10 cellular contexts compared by ENCODE assay signal in genomic region chr22:46935506-46936377, GRCh38.
DNase-seq lines count a peak whose midpoint lies in the region; ATAC-seq and TF ChIP-seq lines count a peak whose summit lies in the region.
"Had no signal": no experiment of that assay in that cellular context is flagged by ENCODE, and none has a peak within 500 bp of the region (broad histone marks: within the 10 kb centered on the region; RNA-seq: fewer than 3 reads in every experiment).

No MANE protein-coding gene starts in this region.

- no peak for ATAC-seq in HCT116
- peak in 3 of 4 donors; percentile 53 to 69 (median 66) for ATAC-seq in heart left ventricle
- ATAC-seq in GM18907 (IDR thresholded peaks at IDR 0.05; ENCODE audit: unreplicated experiment): no peak
- ATAC-seq in GM21367 (IDR thresholded peaks at IDR 0.05; ENCODE audit: unreplicated experiment): no peak

- H3K9me3 ChIP-seq in HCT116 (ENCODE audit: control insufficient read depth in 1 of 2, insufficient read depth in 1 of 2, low read depth in 1 of 2, low read length in 2 of 2) (no peaks in the 10 kb centered on the region), PC-9 (ENCODE audit: insufficient read depth, low read depth) (no peaks in the 10 kb centered on the region), heart left ventricle (no peaks in the 10 kb centered on the region)
- H3K9me3 ChIP-seq: SK-N-SH had no signal

- peaks cover 23% of the 10 kb centered on the region; the same call in 1 of the 2 replicates for H3F3A ChIP-seq in PC-9 (ENCODE audit: insufficient read depth, low read depth)

- peaks cover 28% of the 10 kb centered on the region for H3K4me1 Mint-ChIP-seq in osteocyte (ENCODE audit: unreplicated experiment)

- TF ChIP-seq POLR2A in HCT116 (IDR thresholded peaks at IDR 0.05; ENCODE audit: borderline replicate concordance, extremely low read depth, insufficient read depth, insufficient read length) (no peak), heart left ventricle (IDR thresholded peaks at IDR 0.05) (no peak)

- intact Hi-C loops in HCT116 (cut with micrococcal nuclease) (no loop called here), PC-9 (cut with micrococcal nuclease; ENCODE audit: unreplicated experiment) (no loop called here), heart left ventricle (cut with DNase I) (no loop called here)

- BruUV-seq in HCT116 (replicated peaks; lab: Mats Ljungman, UMichigan) (no TSS peak), PC-9 (replicated peaks; lab: Mats Ljungman, UMichigan) (no TSS peak)

- DNase-seq in HCT116 (ENCODE audit: low read depth, low spot score) (no peak), PC-9 (no peak), heart left ventricle (no peak), osteocyte (ENCODE audit: extremely low spot score, unreplicated experiment) (peak; percentile 73), NCI-H748 (lab: John Stamatoyannopoulos, UW; ENCODE audit: unreplicated experiment) (no peak), T-helper 1 cell (no peak)
- DNase-seq: activated effector memory CD4-positive, alpha-beta T cell treated with Interleukin-2 at 50 U/mL for 16 hours; SK-N-SH had no signal

- CTCF ChIA-PET in HCT116 (lab: Charles Lee) (no interaction called here), PC-9 (lab: Charles Lee) (no interaction called here)

- 76 to 88% (median 84%) methylated on average over 23 to 24 of the region's 24 CpGs for WGBS in heart left ventricle, 4 donors

- POLR2A ChIA-PET in HCT116 (lab: Charles Lee): no interaction called here
- POLR2A ChIA-PET in PC-9 (lab: Charles Lee; ENCODE audit: unreplicated experiment): no interaction called here

- H3K4me1 ChIP-seq in HCT116 (ENCODE audit: control insufficient read depth in 1 of 2, insufficient read depth in 2 of 2, low read length in 2 of 2) (peaks cover 18 to 36% of the 10 kb centered on the region in 2 experiments), PC-9 (replicated peaks; ENCODE audit: insufficient read depth) (peaks cover 22% of the 10 kb centered on the region), heart left ventricle (peaks cover 0 to 25% (median 0%) of the 10 kb centered on the region in 12 donors)

- H3K4me2 ChIP-seq in HCT116 (ENCODE audit: low read length) (peak overlapping the region; percentile 80), PC-9 (peak overlapping the region; percentile 41)

- RAD21 ChIA-PET in HCT116 (lab: Charles Lee; ENCODE audit: low non-redundant PET in 1 of 2, low total read pairs in 2 of 2, uncharacterized antibody in 2 of 2, unreplicated experiment in 2 of 2): no interaction called here

- H3K9me2 ChIP-seq in HCT116 (ENCODE audit: insufficient read depth): no peaks in the 10 kb centered on the region
- no peaks in the 10 kb centered on the region for H3K9me2 ChIP-seq in PC-9 (ENCODE audit: insufficient read depth)
- H3K9me2 ChIP-seq: SK-N-SH had no signal

- H3K79me2 ChIP-seq in HCT116 (ENCODE audit: insufficient read depth, low read length) (no peaks in the 10 kb centered on the region; the same call in 1 of the 2 replicates), PC-9 (ENCODE audit: low read depth) (peaks cover 19% of the 10 kb centered on the region; the same call in 1 of the 2 replicates)

- no peak for TF ChIP-seq RAD21 in HCT116 (IDR thresholded peaks at IDR 0.05; ENCODE audit: low read depth)

- peaks cover 9% of the 10 kb centered on the region for H3K36me3 Mint-ChIP-seq in osteocyte (ENCODE audit: unreplicated experiment)

- H3K9ac ChIP-seq in HCT116 (ENCODE audit: low read length): no peak overlapping the region
- H3K9ac ChIP-seq: SK-N-SH had no signal

- TF ChIP-seq CTCF in HCT116 (IDR thresholded peaks at IDR 0.05 in 2 of 3, conservative IDR thresholded peaks at IDR 0.05 in 1 of 3; ENCODE audit: borderline replicate concordance in 1 of 3, insufficient read depth in 1 of 3, low read depth in 2 of 3, low read length in 2 of 3) (no peak), PC-9 (conservative IDR thresholded peaks at IDR 0.05) (no peak), heart left ventricle (IDR thresholded peaks at IDR 0.05) (no peak), osteocyte (IDR thresholded peaks at IDR 0.05) (no peak)

- peak overlapping the region; percentile 70 for H3K27ac Mint-ChIP-seq in osteocyte (ENCODE audit: unreplicated experiment)

- H3K27me3 Mint-ChIP-seq in osteocyte (ENCODE audit: unreplicated experiment): no peaks in the 10 kb centered on the region

- no peaks in the 10 kb centered on the region for H3K9me3 Mint-ChIP-seq in osteocyte (ENCODE audit: unreplicated experiment)

- H3K27me3 ChIP-seq in HCT116 (ENCODE audit: insufficient read depth, low read length) (no peaks in the 10 kb centered on the region), PC-9 (ENCODE audit: insufficient read depth, low read depth) (no peaks in the 10 kb centered on the region), heart left ventricle (no peaks in the 10 kb centered on the region)

- no peak overlapping the region for H3K27ac ChIP-seq in HCT116 (ENCODE audit: low read depth, low read length)
- no peak overlapping the region for H3K27ac ChIP-seq in PC-9
- H3K27ac ChIP-seq in heart left ventricle: peak overlapping the region in 1 of 12 donors; percentile 53

- H4K20me1 ChIP-seq in HCT116 (ENCODE audit: insufficient read depth) (no peaks in the 10 kb centered on the region), PC-9 (ENCODE audit: insufficient read depth) (peaks cover 29% of the 10 kb centered on the region)

- no peak overlapping the region for H3K4me3 ChIP-seq in HCT116 (replicated peaks in 1 of 2; ENCODE audit: low read depth in 1 of 2, low read length in 2 of 2)
- no peak overlapping the region for H3K4me3 ChIP-seq in PC-9
- H3K4me3 ChIP-seq in heart left ventricle: no peak overlapping the region

- no peak overlapping the region for H3K4me3 Mint-ChIP-seq in osteocyte (ENCODE audit: unreplicated experiment)

- no peak overlapping the region for H2AFZ ChIP-seq in HCT116 (ENCODE audit: low read depth, low read length, poor library complexity, severe bottlenecking)
- no peak overlapping the region for H2AFZ ChIP-seq in PC-9

- H3K36me3 ChIP-seq in HCT116 (ENCODE audit: control insufficient read depth in 1 of 2, insufficient read depth in 2 of 2, low read length in 2 of 2): no peaks in the 10 kb centered on the region
- H3K36me3 ChIP-seq in PC-9 (ENCODE audit: low read depth): no peaks in the 10 kb centered on the region
- peaks cover 0 to 6% (median 0%) of the 10 kb centered on the region in 9 donors for H3K36me3 ChIP-seq in heart left ventricle

TF ChIP-seq in HCT116, 20 proteins besides CTCF, POLR2A, EP300 and RAD21:
- TF ChIP-seq EZH2phosphoT487 (IDR thresholded peaks at IDR 0.05; ENCODE audit: borderline replicate concordance) (no peak), ZBTB33 (IDR thresholded peaks at IDR 0.05; ENCODE audit: extremely low read depth, insufficient replicate concordance, low read length) (no peak), YY1 (IDR thresholded peaks at IDR 0.05; ENCODE audit: extremely low read depth, insufficient replicate concordance, low read depth, low read length) (no peak), SIN3A (IDR thresholded peaks at IDR 0.05; ENCODE audit: low read depth) (no peak), ZNF274 (IDR thresholded peaks at IDR 0.05; ENCODE audit: low read depth, low read length) (no peak), CEBPB (IDR thresholded peaks at IDR 0.05; ENCODE audit: low read depth) (no peak)
- TF ChIP-seq, protein P1, sequence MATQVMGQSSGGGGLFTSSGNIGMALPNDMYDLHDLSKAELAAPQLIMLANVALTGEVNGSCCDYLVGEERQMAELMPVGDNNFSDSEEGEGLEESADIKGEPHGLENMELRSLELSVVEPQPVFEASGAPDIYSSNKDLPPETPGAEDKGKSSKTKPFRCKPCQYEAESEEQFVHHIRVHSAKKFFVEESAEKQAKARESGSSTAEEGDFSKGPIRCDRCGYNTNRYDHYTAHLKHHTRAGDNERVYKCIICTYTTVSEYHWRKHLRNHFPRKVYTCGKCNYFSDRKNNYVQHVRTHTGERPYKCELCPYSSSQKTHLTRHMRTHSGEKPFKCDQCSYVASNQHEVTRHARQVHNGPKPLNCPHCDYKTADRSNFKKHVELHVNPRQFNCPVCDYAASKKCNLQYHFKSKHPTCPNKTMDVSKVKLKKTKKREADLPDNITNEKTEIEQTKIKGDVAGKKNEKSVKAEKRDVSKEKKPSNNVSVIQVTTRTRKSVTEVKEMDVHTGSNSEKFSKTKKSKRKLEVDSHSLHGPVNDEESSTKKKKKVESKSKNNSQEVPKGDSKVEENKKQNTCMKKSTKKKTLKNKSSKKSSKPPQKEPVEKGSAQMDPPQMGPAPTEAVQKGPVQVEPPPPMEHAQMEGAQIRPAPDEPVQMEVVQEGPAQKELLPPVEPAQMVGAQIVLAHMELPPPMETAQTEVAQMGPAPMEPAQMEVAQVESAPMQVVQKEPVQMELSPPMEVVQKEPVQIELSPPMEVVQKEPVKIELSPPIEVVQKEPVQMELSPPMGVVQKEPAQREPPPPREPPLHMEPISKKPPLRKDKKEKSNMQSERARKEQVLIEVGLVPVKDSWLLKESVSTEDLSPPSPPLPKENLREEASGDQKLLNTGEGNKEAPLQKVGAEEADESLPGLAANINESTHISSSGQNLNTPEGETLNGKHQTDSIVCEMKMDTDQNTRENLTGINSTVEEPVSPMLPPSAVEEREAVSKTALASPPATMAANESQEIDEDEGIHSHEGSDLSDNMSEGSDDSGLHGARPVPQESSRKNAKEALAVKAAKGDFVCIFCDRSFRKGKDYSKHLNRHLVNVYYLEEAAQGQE (IDR thresholded peaks at IDR 0.05; ENCODE audit: low read depth): no peak

Comparison
In these comparisons a context has a peak if more than half of its experiments do, and no peak if none do; other contexts are left out.
1. ATAC-seq: peak in heart left ventricle (3 of 4); none in HCT116 (single experiment), GM18907 (single experiment) and GM21367 (single experiment).